ENCODE assay signal across 29 cellular contexts in the genomic region with DNA sequence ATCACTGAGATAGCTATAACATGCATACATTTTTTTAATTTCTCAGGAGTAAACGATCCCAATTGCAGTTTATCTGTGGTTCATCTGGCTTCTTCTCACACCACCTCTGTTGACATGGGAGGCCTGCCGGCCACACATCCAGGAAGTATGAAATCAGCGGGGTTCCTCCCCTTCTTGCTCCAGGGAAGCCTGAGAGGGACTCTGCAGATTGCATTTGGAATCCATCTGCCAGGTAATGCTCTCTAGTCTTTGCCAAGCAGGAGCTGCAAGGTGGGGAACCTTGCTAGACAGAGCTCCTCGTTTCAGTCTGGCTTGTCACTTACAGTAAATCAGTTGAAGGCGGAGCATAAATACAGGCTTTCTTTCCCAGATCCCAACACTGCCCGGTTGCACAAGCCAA. TPM values are rescaled to one million over a fixed set of nuclear protein-coding genes. Genes with fewer than 3 reads are reported as not detected.
"Had no signal": no experiment of that assay in that cellular context is flagged by ENCODE, and none has a peak within 500 bp of the region (broad histone marks: within the 10 kb centered on the region; RNA-seq: fewer than 3 reads in every experiment).

No MANE protein-coding gene starts in this region.

- H3K9me3 Mint-ChIP-seq: activated B cell treated with CpG ODN at 0.5 μM for 24 hours; activated T-cell treated with anti-CD3 and anti-CD28 coated beads, Interleukin-2, amount 50 U/mL, for 24 hours; activated T-helper 17 cell treated with anti-CD3 and anti-CD28 coated beads, Interleukin-2, amount 50 U/mL, for 72 hours had no signal

- H3K27ac Mint-ChIP-seq: activated B cell treated with CpG ODN at 0.5 μM for 24 hours; activated CD4-positive, alpha-beta T cell treated with anti-CD3 and anti-CD28 coated beads for 36 hours; activated naive CD8-positive, alpha-beta T cell; activated T-cell treated with anti-CD3 and anti-CD28 coated beads, Interleukin-2, amount 50 U/mL, for 24 hours; activated T-helper 17 cell treated with anti-CD3 and anti-CD28 coated beads, Interleukin-2, amount 50 U/mL, for 72 hours; natural killer cell treated with Interleukin-12 subunit alpha and Interleukin-12 subunit beta and Interleukin-15 and Interleukin-18, amount 100 ng/mL, for 72 hours had no signal

- H3K4me3 ChIP-seq: adrenal gland, ascending aorta, ovary, psoas muscle had no signal

- H3K27me3 ChIP-seq: adrenal gland, ascending aorta, foreskin keratinocyte, neutrophil, ovary had no signal

- H3K4me3 Mint-ChIP-seq: activated B cell treated with CpG ODN at 0.5 μM for 24 hours; activated CD4-positive, alpha-beta T cell treated with anti-CD3 and anti-CD28 coated beads for 36 hours; activated naive CD8-positive, alpha-beta T cell; activated T-cell treated with anti-CD3 and anti-CD28 coated beads, Interleukin-2, amount 50 U/mL, for 24 hours; activated T-helper 17 cell treated with anti-CD3 and anti-CD28 coated beads, Interleukin-2, amount 50 U/mL, for 72 hours; natural killer cell treated with Interleukin-12 subunit alpha and Interleukin-12 subunit beta and Interleukin-15 and Interleukin-18, amount 100 ng/mL, for 72 hours had no signal

- DNase-seq: activated B cell treated with CpG ODN at 0.5 μM for 24 hours; activated CD4-positive, alpha-beta T cell treated with anti-CD3 and anti-CD28 coated beads for 36 hours; activated CD4-positive, alpha-beta T cell treated with anti-CD3 and anti-CD28 coated beads, Interleukin-2, amount 50 U/mL, for 4 hours; activated CD8-positive, alpha-beta memory T cell treated with anti-CD3 and anti-CD28 coated beads for 24 hours; activated CD8-positive, alpha-beta memory T cell treated with anti-CD3 and anti-CD28 coated beads, Interleukin-2, amount 50 U/mL, for 4 hours; activated naive CD4-positive, alpha-beta T cell; activated T-cell treated with anti-CD3 and anti-CD28 coated beads, Interleukin-2, amount 50 U/mL, for 24 hours; adrenal gland; central memory CD4-positive, alpha-beta T cell; effector memory CD4-positive, alpha-beta T cell; foreskin keratinocyte; hippocampal formation; left ventricle myocardium superior; ovary; psoas muscle; right cardiac atrium; stimulated activated CD4-positive, alpha-beta T cell treated with anti-CD3 and anti-CD28 coated beads, Interleukin-12 subunit alpha, Interleukin-12 subunit beta, amount 100 ng/mL, for 4 hours; stimulated activated CD4-positive, alpha-beta T cell treated with anti-CD3 and anti-CD28 coated beads, Interleukin-4, amount 100 ng/mL, for 4 hours; stimulated activated naive CD8-positive, alpha-beta T cell treated with anti-CD3 and anti-CD28 coated beads, Interleukin-15, Interleukin-2, amounts not matched to agents 100 U/mL and 50 U/mL, for 24 hours; T1000 had no signal

- H3K36me3 Mint-ChIP-seq: activated naive CD8-positive, alpha-beta T cell; natural killer cell treated with Interleukin-12 subunit alpha and Interleukin-12 subunit beta and Interleukin-15 and Interleukin-18, amount 100 ng/mL, for 72 hours had no signal

- H3K27me3 Mint-ChIP-seq: activated B cell treated with CpG ODN at 0.5 μM for 24 hours; activated CD4-positive, alpha-beta T cell treated with anti-CD3 and anti-CD28 coated beads for 36 hours; activated naive CD8-positive, alpha-beta T cell; activated T-cell treated with anti-CD3 and anti-CD28 coated beads, Interleukin-2, amount 50 U/mL, for 24 hours; activated T-helper 17 cell treated with anti-CD3 and anti-CD28 coated beads, Interleukin-2, amount 50 U/mL, for 72 hours; natural killer cell treated with Interleukin-12 subunit alpha and Interleukin-12 subunit beta and Interleukin-15 and Interleukin-18, amount 100 ng/mL, for 72 hours had no signal

- ATAC-seq: activated CD4-positive, alpha-beta T cell treated with anti-CD3 and anti-CD28 coated beads for 36 hours; activated T-helper 17 cell treated with anti-CD3 and anti-CD28 coated beads, Interleukin-2, amount 50 U/mL, for 72 hours; foreskin keratinocyte; left ventricle myocardium superior; natural killer cell treated with Interleukin-12 subunit alpha and Interleukin-12 subunit beta and Interleukin-15 and Interleukin-18, amount 100 ng/mL, for 72 hours; psoas muscle; right cardiac atrium; stimulated activated naive CD8-positive, alpha-beta T cell treated with anti-CD3 and anti-CD28 coated beads, Interleukin-15, Interleukin-2, amounts not matched to agents 100 U/mL and 50 U/mL, for 24 hours had no signal

- H3K27ac ChIP-seq: adrenal gland, ascending aorta, foreskin keratinocyte, neutrophil, ovary, psoas muscle had no signal

- H3K9me3 ChIP-seq: adrenal gland, ascending aorta, neutrophil, ovary, psoas muscle had no signal

- H3K4me1 ChIP-seq: adrenal gland, ascending aorta, foreskin keratinocyte, psoas muscle had no signal

- H3K4me1 Mint-ChIP-seq: activated B cell treated with CpG ODN at 0.5 μM for 24 hours; activated CD4-positive, alpha-beta T cell treated with anti-CD3 and anti-CD28 coated beads for 36 hours; activated T-helper 17 cell treated with anti-CD3 and anti-CD28 coated beads, Interleukin-2, amount 50 U/mL, for 72 hours had no signal

- H3K36me3 ChIP-seq: adrenal gland, ascending aorta, neutrophil, ovary had no signal

RNA-seq across cellular contexts. Expression of a gene that starts 49.9 kb away (rescaled TPM):
- total RNA-seq: activated B cell treated with CpG ODN at 0.5 μM for 24 hours; activated CD4-positive, alpha-beta T cell treated with anti-CD3 and anti-CD28 coated beads for 36 hours; activated T-helper 17 cell treated with anti-CD3 and anti-CD28 coated beads, Interleukin-2, amount 50 U/mL, for 72 hours; ascending aorta; dermis microvascular lymphatic vessel endothelial cell; natural killer cell treated with Interleukin-12 subunit alpha and Interleukin-12 subunit beta and Interleukin-15 and Interleukin-18, amount 100 ng/mL, for 72 hours; subcutaneous adipose tissue; ureter had no signal
- polyA plus RNA-seq: adrenal gland, esophagus had no signal
